ENCODE assay signal across 28 cellular contexts in the genomic region with DNA sequence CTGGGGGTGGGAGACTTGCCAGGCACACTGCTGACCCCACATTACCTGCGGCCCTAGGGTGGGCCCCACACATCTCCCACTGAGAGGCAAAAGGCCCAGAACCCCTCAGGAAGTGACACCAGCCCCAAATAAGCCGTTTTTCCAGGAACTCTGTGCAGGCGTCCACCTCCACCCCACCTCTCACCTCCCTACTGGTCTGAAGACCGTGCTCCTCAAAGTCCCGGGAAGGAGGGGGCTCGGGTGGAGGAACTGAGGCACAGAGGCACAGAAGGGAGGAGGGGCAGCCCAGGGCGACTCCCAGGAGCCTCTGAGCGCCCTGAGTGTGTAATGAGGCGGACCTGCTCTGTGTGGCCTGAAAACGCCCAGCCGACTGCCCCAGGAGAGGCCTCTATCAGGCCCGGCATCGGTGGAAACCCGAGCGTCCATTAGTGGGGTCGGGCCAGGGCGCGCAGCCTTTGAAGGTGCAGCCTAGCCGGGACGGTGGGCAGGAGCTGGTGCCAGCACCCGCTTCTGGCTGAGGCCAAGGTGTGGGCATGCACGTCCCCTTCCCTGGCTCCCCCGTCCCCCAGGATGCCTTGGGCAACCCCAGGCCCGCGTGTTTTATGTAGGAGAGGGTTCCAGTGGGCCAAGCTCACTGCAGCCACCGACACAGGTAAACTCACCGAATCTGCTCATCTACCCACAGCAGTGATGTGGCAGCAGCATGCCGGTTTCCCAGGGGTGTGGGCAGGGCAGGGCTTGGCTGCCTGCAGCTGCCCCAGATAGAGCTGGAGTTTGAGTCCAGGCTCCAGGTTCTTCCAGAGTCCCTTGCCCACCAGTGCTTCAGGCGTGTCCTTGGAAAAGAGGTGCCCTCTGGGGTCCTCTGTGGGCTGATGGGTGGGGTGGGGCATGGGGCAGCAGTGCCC. TPM values are rescaled to one million over a fixed set of nuclear protein-coding genes. Genes with fewer than 3 reads are reported as not detected.
"Had no signal": no experiment of that assay in that cellular context is flagged by ENCODE, and none has a peak within 500 bp of the region (broad histone marks: within the 10 kb centered on the region; RNA-seq: fewer than 3 reads in every experiment).

No MANE protein-coding gene starts in this region.

- H3K9me3 ChIP-seq: esophagus muscularis mucosa, gastrocnemius medialis, heart right ventricle, neutrophil, stomach, thoracic aorta, transverse colon, uterus had no signal

- H3K27ac ChIP-seq: coronary artery, dorsolateral prefrontal cortex, esophagus muscularis mucosa, gastrocnemius medialis, heart right ventricle, neutrophil, stomach, thoracic aorta, transverse colon, uterus had no signal

- H3K4me1 ChIP-seq: esophagus muscularis mucosa, transverse colon, uterus had no signal

- DNase-seq: dorsolateral prefrontal cortex; effector CD8-positive, alpha-beta T cell; gastrocnemius medialis; heart right ventricle; hypothalamus; kidney glomerular epithelial cell; mammary epithelial cell; naive thymus-derived CD4-positive, alpha-beta T cell; nephron progenitor cell; posterior cingulate gyrus; right cardiac atrium; small intestine; stimulated activated CD4-positive, alpha-beta T cell treated with anti-CD3 and anti-CD28 coated beads, Interleukin-12 subunit alpha, Interleukin-12 subunit beta, amount 100 ng/mL, for 4 hours; stimulated activated naive CD4-positive, alpha-beta T cell; stomach; substantia nigra; transverse colon; uterus had no signal

- H3K4me3 ChIP-seq: coronary artery, dorsolateral prefrontal cortex, esophagus muscularis mucosa, gastrocnemius medialis, heart right ventricle, stomach, thoracic aorta, transverse colon, uterus had no signal

- H3K27me3 ChIP-seq: dorsolateral prefrontal cortex, esophagus muscularis mucosa, gastrocnemius medialis, heart right ventricle, neutrophil, stomach, transverse colon, uterus had no signal

- H3K36me3 ChIP-seq: gastrocnemius medialis, neutrophil, thoracic aorta, transverse colon, uterus had no signal

RNA-seq across cellular contexts. Expression of a gene that starts 55.8 kb away (rescaled TPM):
- total RNA-seq: dorsolateral prefrontal cortex; esophagus muscularis mucosa; fibroblast of villous mesenchyme; gastrocnemius medialis; heart right ventricle; left lobe of liver; lower leg skin; mammary epithelial cell; mesenteric fat pad; mononuclear cell; naive thymus-derived CD4-positive, alpha-beta T cell; osteoblast; right cardiac atrium; stomach; thoracic aorta; transverse colon; uterus had no signal
- polyA plus RNA-seq: heart right ventricle; mammary epithelial cell; naive thymus-derived CD4-positive, alpha-beta T cell; right cardiac atrium; small intestine; stomach had no signal
